In genomic region chr7:1696671-1697498, GRCh38 we compare ENCODE assay signal across 1 cellular context.
TF ChIP-seq lines count a peak whose summit lies in the region.

No MANE protein-coding gene starts in this region.

TF ChIP-seq in SK-N-SH, 30 proteins besides CTCF, POLR2A, EP300 and RAD21 (continued from another document):
- TF ChIP-seq ZBTB33 (IDR thresholded peaks at IDR 0.05; ENCODE audit: borderline replicate concordance, low read depth) (no peak), USF1 (IDR thresholded peaks at IDR 0.05; ENCODE audit: borderline replicate concordance, low read depth) (no peak), GABPA (IDR thresholded peaks at IDR 0.05; ENCODE audit: low read depth) (no peak), EZH2phosphoT487 (IDR thresholded peaks at IDR 0.05; ENCODE audit: borderline replicate concordance, low read depth) (no peak), SIN3A (IDR thresholded peaks at IDR 0.05; ENCODE audit: borderline replicate concordance, low read depth, low read length) (no peak), MXI1 (IDR thresholded peaks at IDR 0.05; ENCODE audit: low read depth, low read length) (no peak), TEAD4 (IDR thresholded peaks at IDR 0.05; ENCODE audit: borderline replicate concordance, insufficient read depth) (no peak), PBX3 (IDR thresholded peaks at IDR 0.05) (no peak), GATA2 (CRISPR knock-in tag; IDR thresholded peaks at IDR 0.05) (no peak), ELF1 (IDR thresholded peaks at IDR 0.05) (no peak), RCOR1 (IDR thresholded peaks at IDR 0.05; ENCODE audit: low read length) (no peak), TCF12 (IDR thresholded peaks at IDR 0.05) (no peak)
